In genomic region chr9:34572092-34572491, GRCh38 we compare ENCODE assay signal across 18 cellular contexts. TPM values are rescaled to one million over a fixed set of nuclear protein-coding genes. Genes with fewer than 3 reads are reported as not detected.
"Had no signal": no experiment of that assay in that cellular context is flagged by ENCODE, and none has a peak within 500 bp of the region (broad histone marks: within the 10 kb centered on the region; RNA-seq: fewer than 3 reads in every experiment).

No MANE protein-coding gene starts in this region.

- H3K4me3 ChIP-seq: ascending aorta, neural progenitor cell, pancreas, tibial nerve had no signal

- H3K36me3 ChIP-seq: ascending aorta, neural progenitor cell, pancreas had no signal

- DNase-seq: activated CD4-positive, alpha-beta T cell treated with anti-CD3 and anti-CD28 coated beads for 1 hour; activated CD4-positive, alpha-beta T cell treated with anti-CD3 and anti-CD28 coated beads, Interleukin-2, amount 50 U/mL, for 4 hours; activated naive CD4-positive, alpha-beta T cell treated with Interleukin-2 at 50 U/mL for 16 hours; activated T-cell treated with anti-CD3 and anti-CD28 coated beads for 4 hours; dermis blood vessel endothelial cell; head of caudate nucleus; pancreas; stimulated activated CD4-positive, alpha-beta T cell treated with anti-CD3 and anti-CD28 coated beads, Interleukin-15, amount 100 ng/mL, for 24 hours; stimulated activated CD4-positive, alpha-beta T cell treated with anti-CD3 and anti-CD28 coated beads, Interleukin-4, amount 100 ng/mL, for 1 hour; stimulated activated naive B cell treated with anti-CD40 and anti-IgM and Interleukin-4, amounts not matched to agents 10 μg/mL and 1 μg/mL and 100 μg/mL, for 72 hours had no signal

- H3K36me3 Mint-ChIP-seq: stimulated activated naive B cell treated with anti-CD40 and anti-IgM and Interleukin-4, amounts not matched to agents 10 μg/mL and 1 μg/mL and 100 μg/mL, for 72 hours had no signal

- H2AFZ ChIP-seq: neural progenitor cell had no signal

- H3K27ac Mint-ChIP-seq: neural progenitor cell; stimulated activated naive B cell treated with anti-CD40 and anti-IgM and Interleukin-4, amounts not matched to agents 10 μg/mL and 1 μg/mL and 100 μg/mL, for 72 hours had no signal

- H3K4me2 ChIP-seq: neural progenitor cell had no signal

- H3K27ac ChIP-seq: ascending aorta, neural progenitor cell, pancreas, tibial nerve, VCaP had no signal

- H3K27me3 ChIP-seq: ascending aorta, neural progenitor cell, pancreas, tibial nerve had no signal

- H3K4me1 ChIP-seq: ascending aorta, pancreas had no signal

- H3K9me3 ChIP-seq: ascending aorta, pancreas, tibial nerve had no signal

- H3K4me3 Mint-ChIP-seq: stimulated activated naive B cell treated with anti-CD40 and anti-IgM and Interleukin-4, amounts not matched to agents 10 μg/mL and 1 μg/mL and 100 μg/mL, for 72 hours had no signal

- H3K9me3 Mint-ChIP-seq: neural progenitor cell; stimulated activated naive B cell treated with anti-CD40 and anti-IgM and Interleukin-4, amounts not matched to agents 10 μg/mL and 1 μg/mL and 100 μg/mL, for 72 hours had no signal

- H3K9ac ChIP-seq: neural progenitor cell had no signal

RNA-seq across cellular contexts. Expression of gene CNTFR, which starts 17.4 kb away (rescaled TPM):
- total RNA-seq: bronchial epithelial cell; dermis blood vessel endothelial cell; epithelial cell of proximal tubule; T-helper 1 cell treated with Interleukin-12 subunit alpha and Interleukin-12 subunit beta and Interleukin-4 antibody, amounts not matched to agents 30 ng/mL and 1 ng/mL, for 36 hours had no signal

RNA-seq across cellular contexts. Expression of gene ENHO, which starts 49.3 kb away (rescaled TPM):
- total RNA-seq: ascending aorta, bronchial epithelial cell, dermis blood vessel endothelial cell had no signal

RNA-seq across cellular contexts. Expression of gene ARID3C, which starts 56.8 kb away (rescaled TPM):
- total RNA-seq: ascending aorta, epithelial cell of proximal tubule, pancreas, subcutaneous adipose tissue had no signal
- polyA plus RNA-seq: pancreas had no signal
